ENCODE assay signal across 8 cellular contexts in genomic region chr17:44354582-44355309, GRCh38. TPM values are rescaled to one million over a fixed set of nuclear protein-coding genes. Genes with fewer than 3 reads are reported as not detected.
A peak's percentile ranks its signal among the peaks of the same experiment; 100 is the strongest.
DNase-seq lines count a peak whose midpoint lies in the region; ATAC-seq lines count a peak whose summit lies in the region.

No MANE protein-coding gene starts in this region.

- intact Hi-C loops in Right ventricle myocardium superior (cut with DNase I) (no loop called here), cardiac septum (cut with DNase I) (no loop called here)

- H3K4me1 Mint-ChIP-seq in immature natural killer cell: peaks cover 0 to 4% of the 10 kb centered on the region in 2 donors
- H3K4me1 Mint-ChIP-seq in stimulated activated naive CD8-positive, alpha-beta T cell treated with anti-CD3 and anti-CD28 coated beads, Interleukin-15, Interleukin-2, amounts not matched to agents 100 ng/mL and 50 ng/mL, for 24 hours (ENCODE audit: low read depth): peaks cover 5% of the 10 kb centered on the region

- no peaks in the 10 kb centered on the region for H3K36me3 Mint-ChIP-seq in immature natural killer cell
- H3K36me3 Mint-ChIP-seq in stimulated activated naive CD8-positive, alpha-beta T cell treated with anti-CD3 and anti-CD28 coated beads, Interleukin-15, Interleukin-2, amounts not matched to agents 100 ng/mL and 50 ng/mL, for 24 hours (ENCODE audit: low read depth): no peaks in the 10 kb centered on the region

- peak; percentile 18 for ATAC-seq in Right ventricle myocardium superior (ENCODE audit: poor library complexity)
- no peak for ATAC-seq in HG03045 (IDR thresholded peaks at IDR 0.05; ENCODE audit: unreplicated experiment)
- no peak for ATAC-seq in GM18873 (IDR thresholded peaks at IDR 0.05; ENCODE audit: low FRiP score, unreplicated experiment)

- DNase-seq in Right ventricle myocardium superior: peak; percentile 68
- DNase-seq in cardiac septum (ENCODE audit: low spot score): no peak
- peak; percentile 58 for DNase-seq in activated gamma-delta T cell treated with Interleukin-2 at 50 U/mL for 16 hours
- peak; percentile 51 to 57 (median 55) for DNase-seq in immature natural killer cell
- no peak for DNase-seq in mesenteric fat pad (ENCODE audit: low spot score)

- H3K4me3 Mint-ChIP-seq in immature natural killer cell: peak overlapping the region; percentile 52 to 78 (median 64)
- peak overlapping the region; percentile 59 for H3K4me3 Mint-ChIP-seq in stimulated activated naive CD8-positive, alpha-beta T cell treated with anti-CD3 and anti-CD28 coated beads, Interleukin-15, Interleukin-2, amounts not matched to agents 100 ng/mL and 50 ng/mL, for 24 hours

- H3K27ac Mint-ChIP-seq in immature natural killer cell: no peak overlapping the region
- no peak overlapping the region for H3K27ac Mint-ChIP-seq in stimulated activated naive CD8-positive, alpha-beta T cell treated with anti-CD3 and anti-CD28 coated beads, Interleukin-15, Interleukin-2, amounts not matched to agents 100 ng/mL and 50 ng/mL, for 24 hours

- peaks cover 0 to 3% (median under 1%) of the 10 kb centered on the region in 3 donors for H3K27me3 Mint-ChIP-seq in immature natural killer cell (ENCODE audit: low read depth in 3 of 3)
- no peaks in the 10 kb centered on the region for H3K27me3 Mint-ChIP-seq in stimulated activated naive CD8-positive, alpha-beta T cell treated with anti-CD3 and anti-CD28 coated beads, Interleukin-15, Interleukin-2, amounts not matched to agents 100 ng/mL and 50 ng/mL, for 24 hours

- no peaks in the 10 kb centered on the region for H3K9me3 Mint-ChIP-seq in immature natural killer cell
- no peaks in the 10 kb centered on the region for H3K9me3 Mint-ChIP-seq in stimulated activated naive CD8-positive, alpha-beta T cell treated with anti-CD3 and anti-CD28 coated beads, Interleukin-15, Interleukin-2, amounts not matched to agents 100 ng/mL and 50 ng/mL, for 24 hours

RNA-seq across cellular contexts. Expression of gene FAM171A2, which starts 8.9 kb away (rescaled TPM):
- total RNA-seq in Right ventricle myocardium superior (0.62 TPM), cardiac septum (0.62 TPM), mesenteric fat pad (3.0 TPM)
- under 1 TPM in 1 of 3 donors, not detected in 2; 0.07 TPM for polyA plus RNA-seq in immature natural killer cell

RNA-seq across cellular contexts. Expression of gene GRN, which starts 9.6 kb away (rescaled TPM):
- total RNA-seq in Right ventricle myocardium superior (135 TPM), cardiac septum (130 TPM), mesenteric fat pad (278 TPM)
- polyA plus RNA-seq in immature natural killer cell: 100 to 1,000 TPM in 1 of 3 donors, 10 to 100 TPM in 2; 50.9 to 103 (median 73.3) TPM

RNA-seq across cellular contexts. Expression of gene SLC25A39, which starts 30.1 kb away (rescaled TPM):
- total RNA-seq in Right ventricle myocardium superior: 45.0 TPM
- 53.4 TPM for total RNA-seq in cardiac septum
- 100 to 1,000 TPM; 125 to 158 (median 127) TPM for polyA plus RNA-seq in immature natural killer cell
- total RNA-seq in mesenteric fat pad: 60.0 TPM

RNA-seq across cellular contexts. Expression of gene ITGA2B, which starts 34.7 kb away (rescaled TPM):
- total RNA-seq in Right ventricle myocardium superior (0.62 TPM), cardiac septum (1.7 TPM), mesenteric fat pad (1.4 TPM)
- 1 to 10 TPM; 1.9 to 9.3 (median 2.8) TPM for polyA plus RNA-seq in immature natural killer cell

RNA-seq across cellular contexts. Expression of gene RUNDC3A, which starts 46.3 kb away (rescaled TPM):
- total RNA-seq in Right ventricle myocardium superior (0.22 TPM), cardiac septum (0.97 TPM), mesenteric fat pad (0.13 TPM)
- not detected for polyA plus RNA-seq in immature natural killer cell

Comparison
In these comparisons a context has a peak if more than half of its experiments do, and no peak if none do; other contexts are left out.
1. DNase-seq: peak in Right ventricle myocardium superior (single experiment), activated gamma-delta T cell treated with Interleukin-2 at 50 U/mL for 16 hours (single experiment) and immature natural killer cell (3 of 3); none in cardiac septum (single experiment) and mesenteric fat pad (single experiment).